ENCODE assay signal across 10 cellular contexts in the genomic region with DNA sequence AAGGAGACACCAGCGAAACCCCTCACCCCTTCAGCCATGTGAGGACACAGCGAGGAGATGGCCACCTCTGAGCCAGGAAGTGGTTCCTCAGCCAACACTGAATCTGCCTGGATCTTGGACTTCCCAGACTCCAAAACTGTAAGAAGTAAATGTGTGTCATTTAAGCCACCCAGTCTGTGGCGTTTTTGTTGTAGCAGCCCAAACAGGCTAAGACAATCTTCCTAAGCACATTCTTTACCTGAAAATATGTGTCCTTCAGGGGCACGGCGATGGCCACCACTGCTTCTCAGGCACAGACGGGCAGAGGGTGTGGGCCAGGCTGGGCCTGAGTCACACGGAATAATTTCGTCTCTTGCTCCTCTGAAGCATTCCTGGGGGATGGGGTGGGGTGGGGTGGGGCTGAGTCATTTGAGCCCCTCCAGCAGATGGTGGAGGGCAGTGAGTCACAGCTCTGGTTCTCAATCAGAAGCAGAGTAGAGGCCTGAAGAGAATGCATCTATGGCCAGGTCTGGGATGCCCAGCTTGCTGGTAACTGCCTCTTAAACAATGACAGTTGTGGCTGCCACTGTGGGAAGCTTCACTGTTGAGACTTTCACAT.
DNase-seq lines count a peak whose midpoint lies in the region; ATAC-seq and TF ChIP-seq lines count a peak whose summit lies in the region.
"Had no signal": no experiment of that assay in that cellular context is flagged by ENCODE, and none has a peak within 500 bp of the region (broad histone marks: within the 10 kb centered on the region; RNA-seq: fewer than 3 reads in every experiment).

No MANE protein-coding gene starts in this region.

- TF ChIP-seq CTCF in cardiac fibroblast (IDR thresholded peaks at IDR 0.05; ENCODE audit: low read depth, low read length) (no peak), psoas muscle (IDR thresholded peaks at IDR 0.05) (no peak), gastroesophageal sphincter (IDR thresholded peaks at IDR 0.05) (no peak)

- no peak overlapping the region for H3K4me3 Mint-ChIP-seq in T-cell

- H3K9me2 ChIP-seq in Karpas-422 (replicated peaks; ENCODE audit: insufficient read depth, low read length), result no peaks in the 10 kb centered on the region

- H3K27ac Mint-ChIP-seq in T-cell, result no peak overlapping the region

- 85% methylated on average over 8 of the region's 8 CpGs for WGBS in HUES64
- WGBS in psoas muscle, 3 donors, result 66 to 76% (median 70%) methylated on average over 8 of the region's 8 CpGs
- WGBS in gastroesophageal sphincter (ENCODE audit: low coverage in 1 of 2), 2 donors, result no CpG with 5 or more reads among the region's 8 CpGs

- peaks cover 0 to under 1% of the 10 kb centered on the region in 2 donors for H3K27me3 Mint-ChIP-seq in T-cell

- peak overlapping the region; percentile 37; the same call in 1 of the 2 replicates for H3K27ac ChIP-seq in HUES64 (ENCODE audit: low read depth, low read length)
- H3K27ac ChIP-seq in psoas muscle, result peak overlapping the region; percentile 76
- H3K27ac ChIP-seq in gastroesophageal sphincter, result peak overlapping the region in 1 of 4 donors; percentile 73
- no peak overlapping the region for H3K27ac ChIP-seq in Karpas-422 (ENCODE audit: low read length)
- H3K27ac ChIP-seq: parathyroid adenoma, tibial nerve had no signal

- peaks cover 20% of the 10 kb centered on the region; the same call in 1 of the 2 replicates for H3K9me3 ChIP-seq in HUES64 (ENCODE audit: insufficient read depth, low read depth, low read length)
- no peaks in the 10 kb centered on the region for H3K9me3 ChIP-seq in psoas muscle
- H3K9me3 ChIP-seq in gastroesophageal sphincter, result peaks cover 0 to 10% (median 0%) of the 10 kb centered on the region in 3 donors
- no peaks in the 10 kb centered on the region for H3K9me3 ChIP-seq in Karpas-422 (ENCODE audit: low read length)

- CTCF ChIA-PET in T-cell (lab: Charles Lee), result no interaction called here

- H3K4me3 ChIP-seq in HUES64 (ENCODE audit: low read length) (no peak overlapping the region), cardiac fibroblast (replicated peaks in 1 of 2; ENCODE audit: low read depth in 2 of 2, low read length in 2 of 2) (no peak overlapping the region), psoas muscle (no peak overlapping the region), gastroesophageal sphincter (no peak overlapping the region), Karpas-422 (ENCODE audit: low read length) (no peak overlapping the region)
- H3K4me3 ChIP-seq: tibial nerve had no signal

- H3K9ac ChIP-seq in HUES64 (ENCODE audit: low read depth, low read length) (no peak overlapping the region), Karpas-422 (ENCODE audit: low read length) (no peak overlapping the region)
- H3K9ac ChIP-seq: parathyroid adenoma had no signal

- no peaks in the 10 kb centered on the region for H3K79me2 ChIP-seq in Karpas-422 (ENCODE audit: low read length)
- H3K79me2 ChIP-seq: parathyroid adenoma had no signal

- H3K4me1 ChIP-seq in HUES64 (ENCODE audit: insufficient read depth, low read length) (peaks cover 3% of the 10 kb centered on the region; the same call in 1 of the 2 replicates), psoas muscle (peaks cover 23% of the 10 kb centered on the region), gastroesophageal sphincter (peaks cover 0 to 4% (median 0%) of the 10 kb centered on the region in 3 donors), Karpas-422 (ENCODE audit: low read length) (peaks cover 4% of the 10 kb centered on the region; the same call in 1 of the 2 replicates)
- H3K4me1 ChIP-seq: parathyroid adenoma, tibial nerve had no signal

- peaks cover 1 to 13% (median 7%) of the 10 kb centered on the region in 3 donors for H3K9me3 Mint-ChIP-seq in T-cell

- ATAC-seq in psoas muscle (peak; percentile 75 to 82 (median 80)), T-cell (replicated peaks in 1 of 4) (no peak), gastroesophageal sphincter (no peak), GM21526 (IDR thresholded peaks at IDR 0.05; ENCODE audit: low FRiP score, unreplicated experiment) (no peak)

- H3K36me3 Mint-ChIP-seq in T-cell, result peaks cover 1% of the 10 kb centered on the region

- H3K4me1 Mint-ChIP-seq in T-cell, result no peaks in the 10 kb centered on the region

- H2AFZ ChIP-seq in Karpas-422 (ENCODE audit: low read length), result no peak overlapping the region
- H2AFZ ChIP-seq: parathyroid adenoma had no signal

- H3K36me3 ChIP-seq in HUES64 (ENCODE audit: insufficient read depth, low read length) (no peaks in the 10 kb centered on the region), psoas muscle (ENCODE audit: insufficient read depth in 1 of 2, low read depth in 1 of 2) (no peaks in the 10 kb centered on the region), gastroesophageal sphincter (no peaks in the 10 kb centered on the region), Karpas-422 (ENCODE audit: insufficient read depth, low read length) (no peaks in the 10 kb centered on the region)
- H3K36me3 ChIP-seq: tibial nerve had no signal

- TF ChIP-seq EP300 in gastroesophageal sphincter (IDR thresholded peaks at IDR 0.05), result no peak

- H3K27me3 ChIP-seq in HUES64 (ENCODE audit: insufficient read depth, low read length) (no peaks in the 10 kb centered on the region), psoas muscle (ENCODE audit: insufficient read depth in 3 of 3, low read length in 2 of 3) (no peaks in the 10 kb centered on the region), gastroesophageal sphincter (no peaks in the 10 kb centered on the region), Karpas-422 (ENCODE audit: low read length) (no peaks in the 10 kb centered on the region)
- H3K27me3 ChIP-seq: tibial nerve had no signal

- no peak overlapping the region for H3K4me2 ChIP-seq in Karpas-422 (ENCODE audit: low read depth, low read length, poor library complexity, severe bottlenecking)

- peak; percentile 18 for DNase-seq in COLO829 (ENCODE audit: low spot score)
- DNase-seq in cardiac fibroblast (ENCODE audit: low read depth in 2 of 2), result peak; percentile 84 to 97
- peak in 1 of 2 donors; percentile 40 for DNase-seq in psoas muscle
- DNase-seq in T-cell, result no peak
- no peak for DNase-seq in Karpas-422

- no peak for TF ChIP-seq POLR2A in gastroesophageal sphincter (IDR thresholded peaks at IDR 0.05)

- POLR2A ChIA-PET in T-cell (lab: Charles Lee), result no interaction called here

- no peaks in the 10 kb centered on the region for H4K20me1 ChIP-seq in Karpas-422 (ENCODE audit: insufficient read depth, low read depth, low read length)

- intact Hi-C loops in psoas muscle (cut with DNase I), result no loop called here

Comparison
In these comparisons a context has a peak if more than half of its experiments do, and no peak if none do; other contexts are left out.
1. DNase-seq: peak in COLO829 (single experiment) and cardiac fibroblast (2 of 2); none in T-cell (0 of 34) and Karpas-422 (single experiment).
2. ATAC-seq: peak in psoas muscle (4 of 4); none in T-cell (0 of 4), gastroesophageal sphincter (single experiment) and GM21526 (single experiment).